2 cellular contexts compared by ENCODE assay signal in the genomic region with DNA sequence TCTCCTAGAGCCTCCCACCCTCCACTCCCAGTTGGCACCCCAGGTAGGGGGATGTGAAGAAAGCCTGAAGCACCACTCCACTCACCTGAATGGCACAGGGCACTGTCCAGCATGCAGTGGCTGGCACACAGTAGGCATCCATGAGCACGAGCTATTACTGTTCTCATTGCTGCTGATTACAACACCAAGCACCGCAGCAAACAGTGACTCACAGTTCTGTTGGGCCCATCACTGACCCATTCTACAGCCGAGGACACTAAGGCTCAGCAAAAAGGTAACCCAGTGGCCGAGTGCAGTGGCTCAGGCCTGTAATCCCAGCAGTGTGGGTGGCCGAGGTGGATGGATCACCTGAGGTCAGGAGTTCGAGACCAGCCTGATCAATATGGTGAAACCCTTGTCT.
TF ChIP-seq lines count a peak whose summit lies in the region.

No MANE protein-coding gene starts in this region.

TF ChIP-seq in A549, 52 proteins besides CTCF, POLR2A, EP300 and RAD21:
- TF ChIP-seq HOXB5 (CRISPR knock-in tag; IDR thresholded peaks at IDR 0.05) (no peak), FOSL2 (IDR thresholded peaks at IDR 0.05) (no peak), FOSL2 (CRISPR knock-in tag; IDR thresholded peaks at IDR 0.05) (peak; percentile 17; the same call in 1 of the 2 replicates), RNF2 (IDR thresholded peaks at IDR 0.05; ENCODE audit: borderline replicate concordance, low read depth) (no peak)
- TF ChIP-seq, protein P1, sequence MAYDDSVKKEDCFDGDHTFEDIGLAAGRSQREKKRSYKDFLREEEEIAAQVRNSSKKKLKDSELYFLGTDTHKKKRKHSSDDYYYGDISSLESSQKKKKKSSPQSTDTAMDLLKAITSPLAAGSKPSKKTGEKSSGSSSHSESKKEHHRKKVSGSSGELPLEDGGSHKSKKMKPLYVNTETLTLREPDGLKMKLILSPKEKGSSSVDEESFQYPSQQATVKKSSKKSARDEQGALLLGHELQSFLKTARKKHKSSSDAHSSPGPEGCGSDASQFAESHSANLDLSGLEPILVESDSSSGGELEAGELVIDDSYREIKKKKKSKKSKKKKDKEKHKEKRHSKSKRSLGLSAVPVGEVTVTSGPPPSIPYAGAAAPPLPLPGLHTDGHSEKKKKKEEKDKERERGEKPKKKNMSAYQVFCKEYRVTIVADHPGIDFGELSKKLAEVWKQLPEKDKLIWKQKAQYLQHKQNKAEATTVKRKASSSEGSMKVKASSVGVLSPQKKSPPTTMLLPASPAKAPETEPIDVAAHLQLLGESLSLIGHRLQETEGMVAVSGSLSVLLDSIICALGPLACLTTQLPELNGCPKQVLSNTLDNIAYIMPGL (CRISPR knock-in tag; IDR thresholded peaks at IDR 0.05; ENCODE audit: borderline replicate concordance): no peak
TF ChIP-seq in A549: peak in this region for 1.

TF ChIP-seq in K562, 482 proteins besides CTCF, POLR2A, EP300 and RAD21:
- TF ChIP-seq SMARCA5 (IDR thresholded peaks at IDR 0.05): peak; percentile 27; the same call in 1 of the 2 replicates
- TF ChIP-seq ELF1 (tag; IDR thresholded peaks at IDR 0.05): 0 out of 2 replicates have a peak, but pooled peaks have one; percentile 3
- peak; percentile 51; the same call in 1 of the 2 replicates for TF ChIP-seq BCOR (IDR thresholded peaks at IDR 0.05)
- TF ChIP-seq PURB (CRISPR knock-in tag; IDR thresholded peaks at IDR 0.05; ENCODE audit: low read depth): no peak
- no peak for TF ChIP-seq MXI1 (IDR thresholded peaks at IDR 0.05; ENCODE audit: low read depth, low read length)
- no peak for TF ChIP-seq ZNF224 (CRISPR knock-in tag; IDR thresholded peaks at IDR 0.05)
